Comparison of ENCODE assay signal across 11 cellular contexts in the genomic region with DNA sequence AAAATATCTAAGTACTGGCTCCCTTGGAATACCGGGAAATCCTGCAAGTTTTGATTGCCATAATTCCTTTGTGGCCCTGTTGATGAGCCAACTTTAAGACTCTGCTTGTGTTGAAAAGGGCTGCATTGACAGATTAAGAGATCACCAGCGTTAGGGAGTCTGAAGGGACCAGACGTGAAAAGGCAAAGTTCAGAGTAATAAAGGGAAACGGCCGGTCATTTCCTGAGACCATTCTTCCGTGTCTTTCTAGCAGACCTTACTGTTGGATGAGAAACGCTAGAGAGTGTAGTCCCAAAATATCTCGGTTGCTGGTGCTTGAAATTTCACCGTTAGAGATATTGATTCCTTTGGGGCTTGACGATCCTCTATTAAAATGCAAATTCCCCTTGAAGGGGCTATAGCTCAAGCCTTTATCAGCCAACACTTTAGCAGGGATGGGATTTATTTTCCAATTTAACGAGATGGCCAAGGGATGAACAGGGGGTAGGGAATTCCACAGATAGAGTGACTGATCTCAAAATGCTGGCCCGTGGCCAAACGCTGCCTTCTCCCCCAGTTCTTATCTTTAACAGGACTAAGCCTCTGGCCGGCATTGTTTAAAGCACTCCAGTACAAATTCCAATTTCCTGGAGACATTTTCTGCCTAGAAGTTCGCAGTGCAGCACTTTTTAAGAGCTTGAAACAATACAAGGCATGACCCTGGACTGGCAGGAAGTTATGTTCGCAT.
DNase-seq lines count a peak whose midpoint lies in the region; ATAC-seq and TF ChIP-seq lines count a peak whose summit lies in the region.
"Had no signal": no experiment of that assay in that cellular context is flagged by ENCODE, and none has a peak within 500 bp of the region (broad histone marks: within the 10 kb centered on the region; RNA-seq: fewer than 3 reads in every experiment).

No MANE protein-coding gene starts in this region.

- TF ChIP-seq CTCF in kidney epithelial cell (IDR thresholded peaks at IDR 0.05; ENCODE audit: insufficient read depth, low read length, poor library complexity, severe bottlenecking) (no peak), testis (IDR thresholded peaks at IDR 0.05) (no peak)

- H3K36me3 ChIP-seq in kidney epithelial cell (ENCODE audit: control insufficient read depth, insufficient read depth, low read length) (no peaks in the 10 kb centered on the region), testis (ENCODE audit: low read depth, missing control alignments) (no peaks in the 10 kb centered on the region)

- WGBS in testis, 2 donors = 1% methylated on average over 16 of the region's 16 CpGs

- H3K4me1 Mint-ChIP-seq in activated T-cell treated with anti-CD3 and anti-CD28 coated beads, Interleukin-2, amount 50 U/mL, for 4 hours (ENCODE audit: low read depth) = peaks cover 8% of the 10 kb centered on the region
- H3K4me1 Mint-ChIP-seq in activated T-helper 1 cell treated with anti-CD3 and anti-CD28 coated beads, Interleukin-12 subunit alpha, Interleukin-12 subunit beta, Interleukin-2, Interleukin-4 antibody, amounts not matched to agents 30 ng/mL and 10 ng/mL and 1 ng/mL, durations not matched to agents 14 hours and 24 hours and 36 hours (ENCODE audit: low read depth) = peaks cover 8% of the 10 kb centered on the region

- no peaks in the 10 kb centered on the region for H3K9me3 ChIP-seq in testis

- peak overlapping the region; percentile 19 for H3K4me3 Mint-ChIP-seq in activated T-cell treated with anti-CD3 and anti-CD28 coated beads, Interleukin-2, amount 50 U/mL, for 4 hours
- H3K4me3 Mint-ChIP-seq in activated T-helper 1 cell treated with anti-CD3 and anti-CD28 coated beads, Interleukin-12 subunit alpha, Interleukin-12 subunit beta, Interleukin-2, Interleukin-4 antibody, amounts not matched to agents 30 ng/mL and 10 ng/mL and 1 ng/mL, durations not matched to agents 14 hours and 24 hours and 36 hours = peak overlapping the region; percentile 46
- H3K4me3 Mint-ChIP-seq: CD4-positive, alpha-beta T cell had no signal

- TF ChIP-seq POLR2A in testis (IDR thresholded peaks at IDR 0.05) = no peak

- H3K4me3 ChIP-seq in kidney epithelial cell (ENCODE audit: low read depth, low read length) = peak overlapping the region; percentile 61
- peak overlapping the region in 1 of 2 donors; percentile 44 for H3K4me3 ChIP-seq in testis
- H3K4me3 ChIP-seq: PC-9 had no signal

- peaks cover 4% of the 10 kb centered on the region for H3K9me3 Mint-ChIP-seq in activated T-cell treated with anti-CD3 and anti-CD28 coated beads, Interleukin-2, amount 50 U/mL, for 4 hours
- no peaks in the 10 kb centered on the region for H3K9me3 Mint-ChIP-seq in activated T-helper 1 cell treated with anti-CD3 and anti-CD28 coated beads, Interleukin-12 subunit alpha, Interleukin-12 subunit beta, Interleukin-2, Interleukin-4 antibody, amounts not matched to agents 30 ng/mL and 10 ng/mL and 1 ng/mL, durations not matched to agents 14 hours and 24 hours and 36 hours

- H3K27me3 Mint-ChIP-seq in activated T-cell treated with anti-CD3 and anti-CD28 coated beads, Interleukin-2, amount 50 U/mL, for 4 hours (ENCODE audit: low read depth) = peaks cover 55% of the 10 kb centered on the region
- peaks cover 39% of the 10 kb centered on the region for H3K27me3 Mint-ChIP-seq in activated T-helper 1 cell treated with anti-CD3 and anti-CD28 coated beads, Interleukin-12 subunit alpha, Interleukin-12 subunit beta, Interleukin-2, Interleukin-4 antibody, amounts not matched to agents 30 ng/mL and 10 ng/mL and 1 ng/mL, durations not matched to agents 14 hours and 24 hours and 36 hours (ENCODE audit: insufficient read depth)

- H3K4me1 ChIP-seq in testis = peaks cover 3% of the 10 kb centered on the region

- no peak for DNase-seq in activated T-cell treated with anti-CD3 and anti-CD28 coated beads, Interleukin-2, amount 50 U/mL, for 4 hours
- no peak for DNase-seq in activated T-cell treated with anti-CD3 and anti-CD28 coated beads, Interleukin-2, amount 50 U/mL, for 1 hour
- no peak for DNase-seq in activated T-helper 1 cell treated with anti-CD3 and anti-CD28 coated beads, Interleukin-12 subunit alpha, Interleukin-12 subunit beta, Interleukin-2, Interleukin-4 antibody, amounts not matched to agents 30 ng/mL and 10 ng/mL and 1 ng/mL, durations not matched to agents 14 hours and 24 hours and 36 hours (ENCODE audit: low spot score)
- no peak for DNase-seq in kidney epithelial cell (ENCODE audit: low read depth)
- DNase-seq in testis = peak; percentile 53
- DNase-seq in AML-193 (lab: John Stamatoyannopoulos, UW) = no peak
- DNase-seq: CD4-positive, alpha-beta T cell; PC-9 had no signal

- no peak overlapping the region for H3K27ac Mint-ChIP-seq in activated T-helper 1 cell treated with anti-CD3 and anti-CD28 coated beads, Interleukin-12 subunit alpha, Interleukin-12 subunit beta, Interleukin-2, Interleukin-4 antibody, amounts not matched to agents 30 ng/mL and 10 ng/mL and 1 ng/mL, durations not matched to agents 14 hours and 24 hours and 36 hours
- H3K27ac Mint-ChIP-seq: CD4-positive, alpha-beta T cell had no signal

- no peaks in the 10 kb centered on the region for H3K36me3 Mint-ChIP-seq in activated T-cell treated with anti-CD3 and anti-CD28 coated beads, Interleukin-2, amount 50 U/mL, for 4 hours (ENCODE audit: insufficient read depth)
- no peaks in the 10 kb centered on the region for H3K36me3 Mint-ChIP-seq in activated T-helper 1 cell treated with anti-CD3 and anti-CD28 coated beads, Interleukin-12 subunit alpha, Interleukin-12 subunit beta, Interleukin-2, Interleukin-4 antibody, amounts not matched to agents 30 ng/mL and 10 ng/mL and 1 ng/mL, durations not matched to agents 14 hours and 24 hours and 36 hours (ENCODE audit: low read depth)

- H3K27me3 ChIP-seq in kidney epithelial cell (ENCODE audit: control insufficient read depth, insufficient read depth, low read length) (peaks cover 10% of the 10 kb centered on the region), testis (no peaks in the 10 kb centered on the region)

- intact Hi-C loops in activated T-helper 1 cell treated with anti-CD3 and anti-CD28 coated beads, Interleukin-12 subunit alpha, Interleukin-12 subunit beta, Interleukin-2, Interleukin-4 antibody, amounts not matched to agents 30 ng/mL and 10 ng/mL and 1 ng/mL, durations not matched to agents 14 hours and 24 hours and 36 hours (cut with micrococcal nuclease) = no loop called here
- intact Hi-C loops in testis (cut with DNase I; ENCODE audit: low total_unique reads) = no loop called here

- H3K27ac ChIP-seq in testis = no peak overlapping the region
- H3K27ac ChIP-seq: HL-60, PC-9 had no signal

- no peak for ATAC-seq in activated T-cell treated with anti-CD3 and anti-CD28 coated beads, Interleukin-2, amount 50 U/mL, for 4 hours
- ATAC-seq in HG03571 (IDR thresholded peaks at IDR 0.05; ENCODE audit: unreplicated experiment) (no peak), HG02840 (IDR thresholded peaks at IDR 0.05; ENCODE audit: low FRiP score, unreplicated experiment) (no peak)
